8 cellular contexts compared by ENCODE assay signal in genomic region chr4:189940178-189941004, GRCh38. TPM values are rescaled to one million over a fixed set of nuclear protein-coding genes. Genes with fewer than 3 reads are reported as not detected.
DNase-seq lines count a peak whose midpoint lies in the region; ATAC-seq, FAIRE-seq and TF ChIP-seq lines count a peak whose summit lies in the region.

Gene FRG1, plus strand, starts transcription at chr4:189940872. Its CDS starts 138 bp downstream, at chr4:189941010.

- peak within 1 kb of the TSS; percentile 79 for H3K4me2 ChIP-seq in GM12878 (ENCODE audit: control insufficient read depth, insufficient read depth)

- H3K27me3 ChIP-seq in GM12878 (replicated peaks in 1 of 2; ENCODE audit: control insufficient read depth in 2 of 2, insufficient read depth in 2 of 2, low read length in 1 of 2) (no peaks in the 10 kb centered on the region), iPS-15b (ENCODE audit: control insufficient read depth, insufficient read depth, low read length) (no peaks in the 10 kb centered on the region), small intestine (ENCODE audit: control insufficient read depth in 2 of 2, insufficient read depth in 2 of 2, low read length in 2 of 2) (no peaks in the 10 kb centered on the region)

- BruUV-seq in GM12878 (replicated peaks; lab: Mats Ljungman, UMichigan): TSS peak; percentile 88

- no peaks in the 10 kb centered on the region; the same call in 1 of the 2 replicates for H3K4me1 ChIP-seq in GM12878 (ENCODE audit: control insufficient read depth, insufficient read depth, low read length)
- no peaks in the 10 kb centered on the region for H3K4me1 ChIP-seq in iPS-15b (ENCODE audit: control insufficient read depth, insufficient read depth, low read length)
- no peaks in the 10 kb centered on the region for H3K4me1 ChIP-seq in small intestine (ENCODE audit: control insufficient read depth in 2 of 2, insufficient read depth in 1 of 2, low read depth in 1 of 2, low read length in 1 of 2)

- H3K9me3 ChIP-seq in GM12878 (replicated peaks; ENCODE audit: control insufficient read depth, insufficient read depth, low read length): no peaks in the 10 kb centered on the region
- H3K9me3 ChIP-seq in iPS-15b (ENCODE audit: control insufficient read depth, insufficient read depth, low read length): no peaks in the 10 kb centered on the region
- H3K9me3 ChIP-seq in small intestine (ENCODE audit: control insufficient read depth, low read depth): no peaks in the 10 kb centered on the region

- POLR2A ChIA-PET in GM12878 (lab: Charles Lee): no interaction called here

- peak; percentile 100 for ATAC-seq in HG02970 (IDR thresholded peaks at IDR 0.05; ENCODE audit: low FRiP score, unreplicated experiment)
- ATAC-seq in GM12878: peak; percentile 99

- peak; percentile 94 to 98 (median 98) for TF ChIP-seq CTCF in GM12878 (IDR thresholded peaks at IDR 0.05 in 2 of 3, conservative IDR thresholded peaks at IDR 0.05 in 1 of 3; ENCODE audit: control insufficient read depth in 2 of 3, extremely low read depth in 1 of 3, insufficient read depth in 1 of 3, low read depth in 3 of 3, low read length in 3 of 3)

- H3K9ac ChIP-seq in GM12878 (ENCODE audit: control insufficient read depth, insufficient read depth, low read length) (peak within 1 kb of the TSS; percentile 73), iPS-15b (ENCODE audit: low read depth, low read length) (peak within 1 kb of the TSS; percentile 79)

- H4K20me1 ChIP-seq in GM12878 (ENCODE audit: control insufficient read depth, insufficient read depth): no peaks in the 10 kb centered on the region

- RAD21 ChIA-PET in GM12878 (lab: Charles Lee; ENCODE audit: unreplicated experiment): no interaction called here

- H3K36me3 ChIP-seq in GM12878 (ENCODE audit: control insufficient read depth in 2 of 2, insufficient read depth in 2 of 2, low read length in 1 of 2): no peaks in the 10 kb centered on the region
- no peaks in the 10 kb centered on the region for H3K36me3 ChIP-seq in iPS-15b (ENCODE audit: control insufficient read depth, insufficient read depth, low read length)
- peaks cover 0 to 3% of the 10 kb centered on the region in 2 donors for H3K36me3 ChIP-seq in small intestine (ENCODE audit: control insufficient read depth in 2 of 2, insufficient read depth in 2 of 2, low read length in 2 of 2)

- intact Hi-C loops in GM12878 (cut with micrococcal nuclease; ENCODE audit: unreplicated experiment): no loop called here

- H2AFZ ChIP-seq in GM12878 (ENCODE audit: control insufficient read depth, low read depth, low read length): peak within 1 kb of the TSS; percentile 93

- CTCF ChIA-PET in GM12878 (lab: Yijun Ruan, JAX): interaction anchor here (0.9 to 1.5 kb wide), 3 partner anchors 29 to 46 kb away, joined by 3 read pairs; no protein-coding TSS in a partner anchor

- peak within 1 kb of the TSS; percentile 79 for H3K4me3 ChIP-seq in GM12878
- H3K4me3 ChIP-seq in iPS-15b (ENCODE audit: low read depth, low read length): peak within 1 kb of the TSS; percentile 95
- H3K4me3 ChIP-seq in small intestine (ENCODE audit: low read depth in 1 of 2, low read length in 2 of 2): peak within 1 kb of the TSS; percentile 73 to 96

- H3K79me2 ChIP-seq in GM12878 (ENCODE audit: control insufficient read depth, insufficient read depth, low read length): peaks cover 20% of the 10 kb centered on the region

- SMC1A ChIA-PET in GM12878 (lab: Charles Lee; ENCODE audit: uncharacterized antibody, unreplicated experiment): interaction anchor here (0.7 kb wide), 1 partner anchor 9 kb away, joined by 3 read pairs; no protein-coding TSS in a partner anchor

- in situ Hi-C loops in GM12878 (cut with MboI): no loop called here

- no peak for TF ChIP-seq EP300 in GM12878 (IDR thresholded peaks at IDR 0.05; ENCODE audit: borderline replicate concordance in 1 of 2, control insufficient read depth in 1 of 2, low read depth in 2 of 2, low read length in 2 of 2)

- no peak for FAIRE-seq in GM18507 (lab: Jason Lieb, UNC)
- no peak for FAIRE-seq in GM12878 (lab: Jason Lieb, UNC)
- no peak for FAIRE-seq in small intestine (lab: Jason Lieb, UNC)

- DNase-seq in GM18507 (ENCODE audit: extremely low spot score, insufficient read length, low read depth) (peak; percentile 76), SK-N-DZ (ENCODE audit: low spot score) (peak; percentile 93), GM12878 (ENCODE audit: low read depth, low spot score) (peak; percentile 64), small intestine (peak; percentile 94), NCI-H2227 treated with DMSO at 0.1 percent for 48 hours (lab: John Stamatoyannopoulos, UW) (no peak), DMS 273 (lab: John Stamatoyannopoulos, UW; ENCODE audit: unreplicated experiment) (no peak)

- 5% methylated on average over 68 of the region's 70 CpGs for WGBS in GM12878 (ENCODE audit: insufficient coverage, insufficient replicate concordance, low lambda C conversion rate, missing lambda C conversion rate)
- 4 to 7% (median 6%) methylated on average over 68 to 70 of the region's 70 CpGs for WGBS in small intestine, 3 donors

- peak within 1 kb of the TSS; percentile 87 for H3K27ac ChIP-seq in GM12878 (ENCODE audit: control insufficient read depth, insufficient read depth)
- peak within 1 kb of the TSS; percentile 86 to 94 for H3K27ac ChIP-seq in small intestine (ENCODE audit: low read depth in 1 of 2, low read length in 1 of 2)

- peak; percentile 94 for TF ChIP-seq POLR2A in GM12878 (IDR thresholded peaks at IDR 0.05; ENCODE audit: low read depth, low read length)

- TF ChIP-seq RAD21 in GM12878 (IDR thresholded peaks at IDR 0.05; ENCODE audit: insufficient read depth, low read depth, low read length): no peak

TF ChIP-seq in GM12878, 131 proteins besides CTCF, POLR2A, EP300 and RAD21 (continues in another document):
- no peak for TF ChIP-seq IKZF2 (IDR thresholded peaks at IDR 0.05)
- TF ChIP-seq MYC (IDR thresholded peaks at IDR 0.05; ENCODE audit: insufficient read depth, insufficient read length, insufficient replicate concordance, low read length, severe bottlenecking): no peak
- no peak for TF ChIP-seq CEBPZ (IDR thresholded peaks at IDR 0.05; ENCODE audit: low read depth, low read length)
- TF ChIP-seq HDAC2 (IDR thresholded peaks at IDR 0.05): no peak
- TF ChIP-seq YBX1 (IDR thresholded peaks at IDR 0.05): no peak
- peak; percentile 89; the same call in 1 of the 2 replicates for TF ChIP-seq ZNF207 (IDR thresholded peaks at IDR 0.05; ENCODE audit: borderline replicate concordance)
- TF ChIP-seq ZBED1 (IDR thresholded peaks at IDR 0.05; ENCODE audit: borderline replicate concordance): no peak
- no peak; the same call in 1 of the 2 replicates for TF ChIP-seq LARP7 (IDR thresholded peaks at IDR 0.05)
- TF ChIP-seq ATF3 (IDR thresholded peaks at IDR 0.05; ENCODE audit: borderline replicate concordance, extremely low read depth, low read depth, low read length): peak; percentile 31; the same call in 1 of the 2 replicates
- 0 out of 2 replicates have a peak, but pooled peaks have one; percentile 5 for TF ChIP-seq BCL11A (IDR thresholded peaks at IDR 0.05; ENCODE audit: low read depth, low read length)
- peak; percentile 50; the same call in 1 of the 2 replicates for TF ChIP-seq MTA2 (IDR thresholded peaks at IDR 0.05; ENCODE audit: low read depth)

RNA-seq across cellular contexts. Expression of gene FRG1, which starts in this region (rescaled TPM):
- polyA plus RNA-seq in SK-N-DZ (2014; cell fraction: cytosol; rRNA removed): 87.5 and 91.6 TPM in 2 replicates
- polyA plus RNA-seq in SK-N-DZ (2014; cell fraction: nucleus; rRNA removed): 59.5 and 69.1 TPM in 2 replicates
- 17.5 and 18.7 TPM in 2 replicates for total RNA-seq in GM12878 (2013; cell fraction: nucleolus; rRNA removed)
- total RNA-seq in GM12878 (2014; rRNA removed) (28.9 and 37.7 TPM in 2 replicates), GM12878 (2014; rRNA removed; fragmentation: Illumina TruSeq; extraction: Trizol) (79.2 and 83.8 TPM in 2 replicates), GM12878 (2021) (44.6 and 48.4 TPM in 2 replicates)
- polyA plus RNA-seq in GM12878 (2011; ENCODE audit: low read depth): 28.7 TPM
- polyA plus RNA-seq in GM12878 (2011; rRNA removed) (35.3 and 53.3 TPM in 2 replicates), GM12878 (2014; fragmentation: Illumina TruSeq; extraction: Trizol) (96.8 and 102 TPM in 2 replicates), GM12878 (2014; fragmentation: Nextera tagmentation; extraction: Ambion mirVana) (100 to 1,000 TPM; 113 to 190 TPM), GM12878 (2014; rRNA removed) (34.3 and 44.7 TPM in 2 replicates), GM12878 (2016; fragmentation: Nextera tagmentation; extraction: Ambion mirVana) (10 to 100 TPM; 56.2 to 61.0 TPM), small intestine (10 to 100 TPM; 35.6 to 40.4 (median 37.3) TPM)
- polyA plus RNA-seq in GM12878 (2011; cell fraction: cytosol; rRNA removed): 13.0 and 13.8 TPM in 2 replicates
- polyA plus RNA-seq in GM12878 (2011; cell fraction: nucleus; rRNA removed): 16.8 and 20.0 TPM in 2 replicates
- 48.0 and 49.3 TPM in 2 replicates for polyA plus RNA-seq in GM12878 (2012)
- polyA minus RNA-seq in GM12878 (2011; rRNA and poly(A)+ RNA removed): 5.7 and 8.9 TPM in 2 replicates
- 6.7 and 9.0 TPM in 2 replicates for polyA minus RNA-seq in GM12878 (2011; cell fraction: cytosol; rRNA and poly(A)+ RNA removed)
- polyA minus RNA-seq in GM12878 (2011; cell fraction: nucleus; rRNA and poly(A)+ RNA removed): 6.4 and 7.4 TPM in 2 replicates

Comparison
In these comparisons a context has a peak if more than half of its experiments do, and no peak if none do; other contexts are left out.
1. DNase-seq: peak in GM18507 (single experiment), SK-N-DZ (single experiment), GM12878 (single experiment) and small intestine (single experiment); none in NCI-H2227 treated with DMSO at 0.1 percent for 48 hours (single experiment) and DMS 273 (single experiment).
2. Peak in every context shown above with its lines, with median percentiles within 50 percentile points of each other: H3K4me3 ChIP-seq.